ENCODE assay signal across 9 cellular contexts in genomic region chrX:143082537-143082936, GRCh38. TPM values are rescaled to one million over a fixed set of nuclear protein-coding genes. Genes with fewer than 3 reads are reported as not detected.
"Had no signal": no experiment of that assay in that cellular context is flagged by ENCODE, and none has a peak within 500 bp of the region (broad histone marks: within the 10 kb centered on the region; RNA-seq: fewer than 3 reads in every experiment).

No MANE protein-coding gene starts in this region.

- FAIRE-seq: H54, HTR-8/SVneo, K562 had no signal

- DNase-seq: GM23248, GOT3, H9, HCEC 1CT, IMR-90 had no signal

- H3K9ac ChIP-seq: GM23248 had no signal

- H2AFZ ChIP-seq: GM23248 had no signal

- ATAC-seq: K562 had no signal

- H3K27ac Mint-ChIP-seq: H9 had no signal

- H3K4me3 Mint-ChIP-seq: H9 had no signal

- H3K27ac ChIP-seq: GM23248 had no signal

- H3K4me3 ChIP-seq: GM23248, K562 had no signal

RNA-seq across cellular contexts. Expression of gene SPANXN4, which starts 56.8 kb away (rescaled TPM):
- total RNA-seq: GM23248, H9, HT-29, IMR-90, K562 had no signal
- polyA plus RNA-seq: GM23248, IMR-90, K562 had no signal
